Comparison of ENCODE assay signal across 21 cellular contexts in the genomic region with DNA sequence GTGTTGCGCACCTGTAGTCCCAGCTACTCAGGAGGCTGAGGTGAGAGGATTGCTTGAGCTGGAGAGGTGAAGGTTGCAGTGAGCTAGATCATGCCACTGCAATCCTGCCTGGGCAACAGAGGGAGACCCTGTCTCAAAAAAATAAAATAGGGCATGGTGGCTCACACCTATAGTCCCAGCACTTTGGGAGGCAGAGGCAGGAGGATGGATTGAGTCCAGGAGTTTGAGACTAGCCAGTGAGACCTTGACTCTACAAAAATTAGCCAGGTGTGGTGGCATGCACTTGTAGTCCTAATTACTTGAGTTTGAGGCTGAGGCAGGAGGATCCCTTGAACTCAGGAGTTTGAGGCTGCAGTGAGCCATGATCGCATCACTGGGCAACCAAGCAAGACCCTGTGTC.
"Had no signal": no experiment of that assay in that cellular context is flagged by ENCODE, and none has a peak within 500 bp of the region (broad histone marks: within the 10 kb centered on the region; RNA-seq: fewer than 3 reads in every experiment).

No MANE protein-coding gene starts in this region.

- ATAC-seq: left lobe of liver; natural killer cell treated with Interleukin-12 subunit alpha and Interleukin-12 subunit beta and Interleukin-15 and Interleukin-18, amount 100 ng/mL, for 72 hours had no signal

- H3K27ac ChIP-seq: brain microvascular endothelial cell, coronary artery had no signal

- H3K27ac Mint-ChIP-seq: activated T-helper 1 cell treated with anti-CD3 and anti-CD28 coated beads, Interleukin-12 subunit alpha, Interleukin-12 subunit beta, Interleukin-2, Interleukin-4 antibody, amounts not matched to agents 30 ng/mL and 10 ng/mL and 1 ng/mL, durations not matched to agents 14 hours and 24 hours and 36 hours; mesothelial cell of epicardium; natural killer cell treated with Interleukin-12 subunit alpha and Interleukin-12 subunit beta and Interleukin-15 and Interleukin-18, amount 100 ng/mL, for 72 hours; stimulated activated naive CD8-positive, alpha-beta T cell treated with anti-CD3 and anti-CD28 coated beads, Interleukin-15, Interleukin-2, amounts not matched to agents 100 ng/mL and 50 ng/mL, for 24 hours; type B pancreatic cell had no signal

- DNase-seq: activated CD4-positive, alpha-beta T cell treated with anti-CD3 and anti-CD28 coated beads, Interleukin-2, amount 50 U/mL, for 1 hour; activated CD8-positive, alpha-beta memory T cell treated with anti-CD3 and anti-CD28 coated beads, Interleukin-2, amount 50 U/mL, for 4 hours; activated naive CD4-positive, alpha-beta T cell; aorta; brain microvascular endothelial cell; central memory CD4-positive, alpha-beta T cell; hypothalamus; kidney; nucleus accumbens; stimulated activated CD4-positive, alpha-beta T cell treated with anti-CD3 and anti-CD28 coated beads, Interleukin-1b, Interleukin-23, amount 100 ng/mL, for 48 hours; stimulated activated CD8-positive, alpha-beta memory T cell treated with anti-CD3 and anti-CD28 coated beads, Interleukin-4, amount 100 ng/mL, for 48 hours; T-helper 1 cell; T1000 had no signal

- H3K9me3 Mint-ChIP-seq: activated T-helper 1 cell treated with anti-CD3 and anti-CD28 coated beads, Interleukin-12 subunit alpha, Interleukin-12 subunit beta, Interleukin-2, Interleukin-4 antibody, amounts not matched to agents 30 ng/mL and 10 ng/mL and 1 ng/mL, durations not matched to agents 14 hours and 24 hours and 36 hours; mesothelial cell of epicardium; natural killer cell treated with Interleukin-12 subunit alpha and Interleukin-12 subunit beta and Interleukin-15 and Interleukin-18, amount 100 ng/mL, for 72 hours; stimulated activated naive CD8-positive, alpha-beta T cell treated with anti-CD3 and anti-CD28 coated beads, Interleukin-15, Interleukin-2, amounts not matched to agents 100 ng/mL and 50 ng/mL, for 24 hours; type B pancreatic cell had no signal

- H3K4me3 Mint-ChIP-seq: activated T-helper 1 cell treated with anti-CD3 and anti-CD28 coated beads, Interleukin-12 subunit alpha, Interleukin-12 subunit beta, Interleukin-2, Interleukin-4 antibody, amounts not matched to agents 30 ng/mL and 10 ng/mL and 1 ng/mL, durations not matched to agents 14 hours and 24 hours and 36 hours; mesothelial cell of epicardium; natural killer cell treated with Interleukin-12 subunit alpha and Interleukin-12 subunit beta and Interleukin-15 and Interleukin-18, amount 100 ng/mL, for 72 hours; stimulated activated naive CD8-positive, alpha-beta T cell treated with anti-CD3 and anti-CD28 coated beads, Interleukin-15, Interleukin-2, amounts not matched to agents 100 ng/mL and 50 ng/mL, for 24 hours; type B pancreatic cell had no signal

- H3K27me3 Mint-ChIP-seq: natural killer cell treated with Interleukin-12 subunit alpha and Interleukin-12 subunit beta and Interleukin-15 and Interleukin-18, amount 100 ng/mL, for 72 hours; stimulated activated naive CD8-positive, alpha-beta T cell treated with anti-CD3 and anti-CD28 coated beads, Interleukin-15, Interleukin-2, amounts not matched to agents 100 ng/mL and 50 ng/mL, for 24 hours; type B pancreatic cell had no signal

- H3K4me3 ChIP-seq: coronary artery had no signal

- FAIRE-seq: frontal cortex, kidney had no signal

- H3K27me3 ChIP-seq: brain microvascular endothelial cell had no signal
